Comparison of ENCODE assay signal across 20 cellular contexts in genomic region chr2:43469713-43470112, GRCh38.
"Had no signal": no experiment of that assay in that cellular context is flagged by ENCODE, and none has a peak within 500 bp of the region (broad histone marks: within the 10 kb centered on the region; RNA-seq: fewer than 3 reads in every experiment).

No MANE protein-coding gene starts in this region.

- H3K4me3 ChIP-seq: heart left ventricle, lung, pancreas, psoas muscle, right atrium auricular region, tibial artery had no signal

- H3K4me1 ChIP-seq: psoas muscle, right atrium auricular region had no signal

- H3K9me3 ChIP-seq: heart left ventricle, pancreas, psoas muscle, right atrium auricular region, tibial artery had no signal

- H3K27me3 ChIP-seq: heart left ventricle, pancreas, right atrium auricular region, tibial artery had no signal

- H3K4me1 Mint-ChIP-seq: activated naive CD8-positive, alpha-beta T cell treated with anti-CD3 and anti-CD28 coated beads, Interleukin-2, amount 10 ng/mL, durations not matched to agents 7 days and 5 days had no signal

- ATAC-seq: heart left ventricle; left lobe of liver; naive thymus-derived CD8-positive, alpha-beta T cell; pancreas; psoas muscle had no signal

- H3K4me3 Mint-ChIP-seq: activated CD4-positive, alpha-beta memory T cell treated with anti-CD3 and anti-CD28 coated beads for 36 hours; activated naive CD4-positive, alpha-beta T cell treated with anti-CD3 and anti-CD28 coated beads for 36 hours; activated naive CD8-positive, alpha-beta T cell treated with anti-CD3 and anti-CD28 coated beads, Interleukin-2, amount 10 ng/mL, durations not matched to agents 7 days and 5 days; naive thymus-derived CD8-positive, alpha-beta T cell; stimulated activated naive CD8-positive, alpha-beta T cell treated with anti-CD3 and anti-CD28 coated beads, Interleukin-15, Interleukin-2, amounts not matched to agents 100 ng/mL and 50 ng/mL, for 24 hours had no signal

- H3K9me3 Mint-ChIP-seq: activated CD4-positive, alpha-beta memory T cell treated with anti-CD3 and anti-CD28 coated beads for 36 hours; activated naive CD4-positive, alpha-beta T cell treated with anti-CD3 and anti-CD28 coated beads for 36 hours; activated naive CD8-positive, alpha-beta T cell treated with anti-CD3 and anti-CD28 coated beads, Interleukin-2, amount 10 ng/mL, durations not matched to agents 7 days and 5 days; naive thymus-derived CD8-positive, alpha-beta T cell; stimulated activated naive CD8-positive, alpha-beta T cell treated with anti-CD3 and anti-CD28 coated beads, Interleukin-15, Interleukin-2, amounts not matched to agents 100 ng/mL and 50 ng/mL, for 24 hours had no signal

- H3K27ac Mint-ChIP-seq: activated CD4-positive, alpha-beta memory T cell treated with anti-CD3 and anti-CD28 coated beads for 36 hours; activated naive CD4-positive, alpha-beta T cell treated with anti-CD3 and anti-CD28 coated beads for 36 hours; activated naive CD8-positive, alpha-beta T cell treated with anti-CD3 and anti-CD28 coated beads, Interleukin-2, amount 10 ng/mL, durations not matched to agents 7 days and 5 days; naive thymus-derived CD8-positive, alpha-beta T cell; stimulated activated naive CD8-positive, alpha-beta T cell treated with anti-CD3 and anti-CD28 coated beads, Interleukin-15, Interleukin-2, amounts not matched to agents 100 ng/mL and 50 ng/mL, for 24 hours had no signal

- DNase-seq: activated CD4-positive, alpha-beta memory T cell treated with anti-CD3 and anti-CD28 coated beads for 36 hours; activated CD4-positive, alpha-beta T cell treated with anti-CD3 and anti-CD28 coated beads for 48 hours; activated effector memory CD4-positive, alpha-beta T cell treated with Interleukin-2 at 50 U/mL for 16 hours; activated naive CD4-positive, alpha-beta T cell treated with anti-CD3 and anti-CD28 coated beads for 36 hours; activated naive CD8-positive, alpha-beta T cell treated with anti-CD3 and anti-CD28 coated beads, Interleukin-2, amount 10 ng/mL, durations not matched to agents 7 days and 5 days; activated T-cell treated with anti-CD3 and anti-CD28 coated beads, Interleukin-2, amount 50 U/mL, for 48 hours; amniotic stem cell; cortex of kidney; heart left ventricle; naive thymus-derived CD8-positive, alpha-beta T cell; pancreas; psoas muscle; stimulated activated CD4-positive, alpha-beta T cell treated with anti-CD3 and anti-CD28 coated beads, Interleukin-4, amount 100 ng/mL, for 24 hours; substantia nigra; tibial artery had no signal

- H3K36me3 ChIP-seq: pancreas, right atrium auricular region had no signal

- H3K27me3 Mint-ChIP-seq: activated CD4-positive, alpha-beta memory T cell treated with anti-CD3 and anti-CD28 coated beads for 36 hours; activated naive CD8-positive, alpha-beta T cell treated with anti-CD3 and anti-CD28 coated beads, Interleukin-2, amount 10 ng/mL, durations not matched to agents 7 days and 5 days; naive thymus-derived CD8-positive, alpha-beta T cell; stimulated activated naive CD8-positive, alpha-beta T cell treated with anti-CD3 and anti-CD28 coated beads, Interleukin-15, Interleukin-2, amounts not matched to agents 100 ng/mL and 50 ng/mL, for 24 hours had no signal

- H3K27ac ChIP-seq: epithelial cell of prostate, heart left ventricle, pancreas, psoas muscle, right atrium auricular region had no signal
